ENCODE assay signal across 9 cellular contexts in the genomic region with DNA sequence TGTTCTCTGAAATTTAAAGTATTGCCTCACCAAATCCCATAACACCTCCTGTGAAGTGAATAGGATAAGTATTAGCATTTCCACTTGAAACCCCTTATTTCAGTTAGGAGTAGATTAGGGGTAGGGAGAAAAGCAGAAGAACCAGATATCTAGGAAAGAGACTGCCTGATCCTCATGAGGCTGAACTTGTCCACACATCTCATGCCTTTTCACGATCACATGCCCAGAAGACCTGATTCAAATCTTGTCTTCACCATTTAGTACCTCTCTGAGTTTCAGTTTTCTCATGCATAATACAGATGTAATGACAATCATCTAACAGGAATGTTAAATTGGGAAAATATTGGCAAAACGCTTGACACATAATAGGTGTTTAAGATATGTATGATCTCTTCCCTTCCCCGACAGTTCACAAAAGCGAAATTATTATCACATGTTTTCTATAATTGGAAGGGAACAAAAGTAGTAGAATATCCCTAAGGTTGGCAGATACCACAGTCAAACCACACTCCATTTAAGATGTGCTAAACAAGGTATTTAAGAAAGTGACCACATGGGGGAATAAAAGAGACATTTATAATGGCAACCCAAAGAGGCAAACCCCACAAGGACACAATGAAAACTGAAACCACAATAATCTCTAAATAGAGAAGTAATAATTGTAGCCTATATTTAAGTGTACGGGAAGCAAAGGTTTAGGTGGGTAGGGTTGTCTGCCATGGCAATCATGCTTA. TPM values are rescaled to one million over a fixed set of nuclear protein-coding genes. Genes with fewer than 3 reads are reported as not detected.
A peak's percentile ranks its signal among the peaks of the same experiment; 100 is the strongest.
DNase-seq lines count a peak whose midpoint lies in the region; ATAC-seq and TF ChIP-seq lines count a peak whose summit lies in the region.
"Had no signal": no experiment of that assay in that cellular context is flagged by ENCODE, and none has a peak within 500 bp of the region (broad histone marks: within the 10 kb centered on the region; RNA-seq: fewer than 3 reads in every experiment).

No MANE protein-coding gene starts in this region.

- H3K36me3 Mint-ChIP-seq in CD14-positive monocyte = no peaks in the 10 kb centered on the region

- H3K4me1 Mint-ChIP-seq in CD14-positive monocyte = peaks cover 73% of the 10 kb centered on the region

- in situ Hi-C loops in SK-MEL-5 (cut with HindIII; ENCODE audit: low pct_unique_long_range_greater_than_20kb, low sequenced_read_pairs) = no loop called here

- H3K9me3 Mint-ChIP-seq in CD14-positive monocyte = no peaks in the 10 kb centered on the region

- H3K27ac Mint-ChIP-seq in CD14-positive monocyte = peak overlapping the region in 6 of 7 donors; percentile 16 to 64 (median 39)

- no peak overlapping the region for H3K27ac ChIP-seq in substantia nigra (ENCODE audit: low read depth, low read length, poor library complexity, severe bottlenecking)

- H3K4me3 Mint-ChIP-seq in CD14-positive monocyte = no peak overlapping the region

- DNase-seq in CD14-positive monocyte (ENCODE audit: low spot score) (no peak), SK-MEL-5 (ENCODE audit: low read depth, low spot score) (peak; percentile 28), substantia nigra (lab: John Stamatoyannopoulos, UW) (no peak), HuH-7 (ENCODE audit: low spot score) (no peak), globus pallidus (ENCODE audit: low spot score) (no peak), ureter (ENCODE audit: low spot score) (no peak)
- DNase-seq: stimulated activated naive CD4-positive, alpha-beta T cell treated with Interleukin-2 at 50 U/mL for 16 hours had no signal

- H3K27me3 Mint-ChIP-seq in CD14-positive monocyte (ENCODE audit: low read depth in 3 of 3) = no peaks in the 10 kb centered on the region

- no peak for TF ChIP-seq CTCF in CD14-positive monocyte (IDR thresholded peaks at IDR 0.05)

- ATAC-seq in GM19351 (IDR thresholded peaks at IDR 0.05; ENCODE audit: unreplicated experiment) = peak; percentile 86
- peak; percentile 70 for ATAC-seq in HG03342 (IDR thresholded peaks at IDR 0.05; ENCODE audit: unreplicated experiment)

- intact Hi-C loops in CD14-positive monocyte (cut with micrococcal nuclease) = no loop called here

RNA-seq across cellular contexts. Expression of a gene that starts 25.2 kb away (rescaled TPM):
- polyA plus RNA-seq in CD14-positive monocyte = not detected
- 0.08 and 0.61 TPM in 2 replicates for total RNA-seq in SK-MEL-5 (2014; rRNA removed; shearing (Covaris generic))
- polyA plus RNA-seq in SK-MEL-5 (2015; cell fraction: cytosol; rRNA removed) = 0.32 and 0.47 TPM in 2 replicates
- 0.70 and 1.2 TPM in 2 replicates for polyA plus RNA-seq in SK-MEL-5 (2015; cell fraction: nucleus; rRNA removed)
- 2.4 TPM for total RNA-seq in ureter
